Comparison of ENCODE assay signal across 1 cellular context in genomic region chr12:8697120-8697475, GRCh38.
A peak's percentile ranks its signal among the peaks of the same experiment; 100 is the strongest.
TF ChIP-seq lines count a peak whose summit lies in the region.

No MANE protein-coding gene starts in this region.

TF ChIP-seq in SK-N-SH, 30 proteins besides CTCF, POLR2A, EP300 and RAD21 (continued from another document):
- TF ChIP-seq USF2 (IDR thresholded peaks at IDR 0.05; ENCODE audit: borderline replicate concordance, low read depth, low read length) (no peak), MEF2A (IDR thresholded peaks at IDR 0.05; ENCODE audit: borderline replicate concordance, low read depth) (no peak), EZH2phosphoT487 (IDR thresholded peaks at IDR 0.05; ENCODE audit: borderline replicate concordance, low read depth) (no peak), FOSL2 (IDR thresholded peaks at IDR 0.05; ENCODE audit: borderline replicate concordance, low read depth) (no peak), YY1 (IDR thresholded peaks at IDR 0.05; ENCODE audit: low read depth) (peak; percentile 56), MXI1 (IDR thresholded peaks at IDR 0.05; ENCODE audit: low read depth, low read length) (no peak), GATA2 (CRISPR knock-in tag; IDR thresholded peaks at IDR 0.05) (no peak), NFIC (IDR thresholded peaks at IDR 0.05; ENCODE audit: borderline replicate concordance) (no peak), SMC3 (IDR thresholded peaks at IDR 0.05; ENCODE audit: low read depth, low read length) (no peak), GABPA (IDR thresholded peaks at IDR 0.05; ENCODE audit: low read depth) (peak; percentile 4; the same call in 1 of the 2 replicates), TEAD4 (IDR thresholded peaks at IDR 0.05; ENCODE audit: borderline replicate concordance, insufficient read depth) (no peak), JUND (IDR thresholded peaks at IDR 0.05) (no peak), SIN3A (IDR thresholded peaks at IDR 0.05; ENCODE audit: borderline replicate concordance, low read depth, low read length) (no peak), RXRA (IDR thresholded peaks at IDR 0.05; ENCODE audit: borderline replicate concordance, low read depth) (no peak), TAF1 (IDR thresholded peaks at IDR 0.05; ENCODE audit: borderline replicate concordance, low read depth, low read length) (no peak), RFX5 (IDR thresholded peaks at IDR 0.05; ENCODE audit: low read length) (no peak), ELF1 (IDR thresholded peaks at IDR 0.05) (no peak), IRF3 (IDR thresholded peaks at IDR 0.05; ENCODE audit: low read depth, low read length) (no peak), FOXM1 (IDR thresholded peaks at IDR 0.05; ENCODE audit: low read depth) (no peak), FOXJ3 (CRISPR knock-in tag; IDR thresholded peaks at IDR 0.05) (no peak), TCF12 (IDR thresholded peaks at IDR 0.05) (no peak)
- TF ChIP-seq, protein P1, sequence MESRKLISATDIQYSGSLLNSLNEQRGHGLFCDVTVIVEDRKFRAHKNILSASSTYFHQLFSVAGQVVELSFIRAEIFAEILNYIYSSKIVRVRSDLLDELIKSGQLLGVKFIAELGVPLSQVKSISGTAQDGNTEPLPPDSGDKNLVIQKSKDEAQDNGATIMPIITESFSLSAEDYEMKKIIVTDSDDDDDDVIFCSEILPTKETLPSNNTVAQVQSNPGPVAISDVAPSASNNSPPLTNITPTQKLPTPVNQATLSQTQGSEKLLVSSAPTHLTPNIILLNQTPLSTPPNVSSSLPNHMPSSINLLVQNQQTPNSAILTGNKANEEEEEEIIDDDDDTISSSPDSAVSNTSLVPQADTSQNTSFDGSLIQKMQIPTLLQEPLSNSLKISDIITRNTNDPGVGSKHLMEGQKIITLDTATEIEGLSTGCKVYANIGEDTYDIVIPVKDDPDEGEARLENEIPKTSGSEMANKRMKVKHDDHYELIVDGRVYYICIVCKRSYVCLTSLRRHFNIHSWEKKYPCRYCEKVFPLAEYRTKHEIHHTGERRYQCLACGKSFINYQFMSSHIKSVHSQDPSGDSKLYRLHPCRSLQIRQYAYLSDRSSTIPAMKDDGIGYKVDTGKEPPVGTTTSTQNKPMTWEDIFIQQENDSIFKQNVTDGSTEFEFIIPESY (IDR thresholded peaks at IDR 0.05; ENCODE audit: borderline replicate concordance, low read depth) = no peak
TF ChIP-seq in SK-N-SH: peak in this region for 4.
